ENCODE assay signal across 21 cellular contexts in the genomic region with DNA sequence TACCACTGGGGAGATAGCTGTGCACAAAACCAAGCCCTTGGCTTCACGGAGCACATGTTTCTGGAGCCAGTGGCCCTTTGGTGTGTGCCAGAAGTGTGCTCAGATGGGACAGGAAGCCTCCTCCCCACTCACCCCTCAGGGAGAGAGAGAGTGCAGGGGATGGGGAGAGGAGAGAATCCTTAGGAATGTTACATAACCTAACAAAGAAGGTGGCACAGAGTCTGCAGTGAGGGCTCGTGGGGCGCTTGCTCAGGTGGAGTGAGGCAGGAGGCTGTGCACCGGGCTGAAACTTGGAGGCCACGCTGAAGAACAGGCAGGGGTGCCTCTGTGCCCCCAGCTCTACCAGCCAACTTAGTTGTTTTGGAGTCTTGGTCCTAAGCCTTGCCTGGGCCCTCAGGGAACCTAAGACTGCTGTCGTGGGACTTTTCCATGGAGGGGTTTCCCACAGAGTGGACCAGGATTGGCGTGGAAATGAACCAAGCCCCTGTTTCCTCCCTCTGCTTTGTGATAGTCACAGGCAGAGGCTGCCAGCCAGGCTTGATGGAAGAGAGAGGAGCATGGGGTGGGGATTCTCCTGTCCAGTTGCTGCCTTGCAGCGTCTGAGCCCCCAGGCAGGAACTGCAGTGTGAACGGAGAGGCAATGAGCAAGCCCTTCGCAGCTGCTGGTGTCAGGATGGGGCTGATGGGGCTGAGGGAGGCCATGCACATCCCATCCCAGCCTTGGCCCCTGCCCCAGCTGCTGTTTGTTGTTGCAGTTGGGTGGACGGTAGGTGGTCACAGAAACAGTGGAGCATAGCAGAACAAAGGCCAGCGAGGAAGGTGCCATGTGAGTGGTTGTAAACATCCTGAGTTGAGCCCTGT. TPM values are rescaled to one million over a fixed set of nuclear protein-coding genes. Genes with fewer than 3 reads are reported as not detected.
DNase-seq lines count a peak whose midpoint lies in the region; ATAC-seq and TF ChIP-seq lines count a peak whose summit lies in the region.
"Had no signal": no experiment of that assay in that cellular context is flagged by ENCODE, and none has a peak within 500 bp of the region (broad histone marks: within the 10 kb centered on the region; RNA-seq: fewer than 3 reads in every experiment).

No MANE protein-coding gene starts in this region.

- H3F3A ChIP-seq in GM23248 (ENCODE audit: insufficient read depth): peaks cover 15% of the 10 kb centered on the region

- H3K36me3 ChIP-seq in GM23248 (ENCODE audit: low read depth) (peaks cover 12% of the 10 kb centered on the region; the same call in 1 of the 2 replicates), endodermal cell (ENCODE audit: control insufficient read depth, insufficient read depth, low read length) (peaks cover 77% of the 10 kb centered on the region), trophoblast cell (ENCODE audit: control insufficient read depth in 1 of 2, insufficient read depth in 2 of 2, low read length in 2 of 2) (peaks cover 22 to 23% of the 10 kb centered on the region in 2 experiments)
- H3K36me3 ChIP-seq: neural progenitor cell had no signal

- H3K9me3 ChIP-seq in GM23248 (ENCODE audit: low read depth): no peaks in the 10 kb centered on the region
- no peaks in the 10 kb centered on the region for H3K9me3 ChIP-seq in endodermal cell (ENCODE audit: control insufficient read depth, low read length)
- no peaks in the 10 kb centered on the region for H3K9me3 ChIP-seq in trophoblast cell (ENCODE audit: insufficient read depth, low read depth, low read length)
- H3K9me3 ChIP-seq: heart left ventricle, left lung, Peyer's patch, thyroid gland had no signal

- peak overlapping the region; percentile 1 for H3K14ac ChIP-seq in trophoblast cell (ENCODE audit: low read length)

- no peaks in the 10 kb centered on the region for H3K9me3 Mint-ChIP-seq in endodermal cell
- no peaks in the 10 kb centered on the region for H3K9me3 Mint-ChIP-seq in activated CD4-positive, alpha-beta T cell treated with anti-CD3 and anti-CD28 coated beads, Interleukin-2, amount 10 ng/mL, durations not matched to agents 24 days and 14 days
- H3K9me3 Mint-ChIP-seq in activated CD8-positive, alpha-beta T cell treated with anti-CD3 and anti-CD28 coated beads, Interleukin-2, amount 10 ng/mL, durations not matched to agents 7 days and 5 days (ENCODE audit: insufficient read depth): no peaks in the 10 kb centered on the region
- H3K9me3 Mint-ChIP-seq: CD8-positive, alpha-beta memory T cell; dendritic cell treated with granulocyte-macrophage colony-stimulating factor and Interleukin-4, amounts not matched to agents 40 ng/mL and 50 ng/mL, for 4 days; neural progenitor cell; stimulated activated naive B cell treated with anti-CD40 and anti-IgM and Interleukin-4, amounts not matched to agents 10 μg/mL and 1 μg/mL and 100 μg/mL, for 72 hours had no signal

- no peak overlapping the region for H3K23ac ChIP-seq in trophoblast cell (ENCODE audit: low read length)

- peak overlapping the region; percentile 9 for H2BK12ac ChIP-seq in trophoblast cell (ENCODE audit: low read length)

- H3K4ac ChIP-seq in trophoblast cell (ENCODE audit: low read depth, low read length): peak overlapping the region; percentile 18

- H3K4me1 ChIP-seq in GM23248 (ENCODE audit: insufficient read depth) (peaks cover 25% of the 10 kb centered on the region), endodermal cell (ENCODE audit: control insufficient read depth, insufficient read depth, low read length) (peaks cover 30% of the 10 kb centered on the region), trophoblast cell (ENCODE audit: control insufficient read depth in 1 of 2, insufficient read depth in 2 of 2, low read length in 2 of 2) (peaks cover 62 to 72% of the 10 kb centered on the region in 2 experiments)

- H4K8ac ChIP-seq in trophoblast cell (ENCODE audit: low read depth, low read length): peak overlapping the region; percentile 33

- no peaks in the 10 kb centered on the region for H3K27me3 ChIP-seq in GM23248 (replicated peaks; ENCODE audit: insufficient read depth)
- H3K27me3 ChIP-seq in endodermal cell (ENCODE audit: control insufficient read depth, insufficient read depth, low read length, poor library complexity, severe bottlenecking): no peaks in the 10 kb centered on the region
- H3K27me3 ChIP-seq in trophoblast cell (ENCODE audit: insufficient read depth, low read length): no peaks in the 10 kb centered on the region
- H3K27me3 ChIP-seq: heart left ventricle, left lung, neural progenitor cell, Peyer's patch, thyroid gland had no signal

- ATAC-seq in activated CD8-positive, alpha-beta T cell treated with anti-CD3 and anti-CD28 coated beads, Interleukin-2, amount 10 ng/mL, durations not matched to agents 7 days and 5 days: no peak
- ATAC-seq: stimulated activated naive B cell treated with anti-CD40 and anti-IgM and Interleukin-4, amounts not matched to agents 10 μg/mL and 1 μg/mL and 100 μg/mL, for 72 hours had no signal

- H3K27ac Mint-ChIP-seq in endodermal cell: peak overlapping the region; percentile 97
- no peak overlapping the region for H3K27ac Mint-ChIP-seq in activated CD4-positive, alpha-beta T cell treated with anti-CD3 and anti-CD28 coated beads, Interleukin-2, amount 10 ng/mL, durations not matched to agents 24 days and 14 days
- H3K27ac Mint-ChIP-seq in activated CD8-positive, alpha-beta T cell treated with anti-CD3 and anti-CD28 coated beads, Interleukin-2, amount 10 ng/mL, durations not matched to agents 7 days and 5 days: no peak overlapping the region
- H3K27ac Mint-ChIP-seq: dendritic cell treated with granulocyte-macrophage colony-stimulating factor and Interleukin-4, amounts not matched to agents 40 ng/mL and 50 ng/mL, for 4 days; neural progenitor cell; stimulated activated naive B cell treated with anti-CD40 and anti-IgM and Interleukin-4, amounts not matched to agents 10 μg/mL and 1 μg/mL and 100 μg/mL, for 72 hours had no signal

- no peak for TF ChIP-seq RAD21 in Ishikawa (IDR thresholded peaks at IDR 0.05; ENCODE audit: low read depth)

- peak overlapping the region; percentile 32 for H3K4me3 Mint-ChIP-seq in endodermal cell
- H3K4me3 Mint-ChIP-seq in activated CD4-positive, alpha-beta T cell treated with anti-CD3 and anti-CD28 coated beads, Interleukin-2, amount 10 ng/mL, durations not matched to agents 24 days and 14 days: no peak overlapping the region
- no peak overlapping the region for H3K4me3 Mint-ChIP-seq in activated CD8-positive, alpha-beta T cell treated with anti-CD3 and anti-CD28 coated beads, Interleukin-2, amount 10 ng/mL, durations not matched to agents 7 days and 5 days
- H3K4me3 Mint-ChIP-seq: CD8-positive, alpha-beta memory T cell; dendritic cell treated with granulocyte-macrophage colony-stimulating factor and Interleukin-4, amounts not matched to agents 40 ng/mL and 50 ng/mL, for 4 days; neural progenitor cell; stimulated activated naive B cell treated with anti-CD40 and anti-IgM and Interleukin-4, amounts not matched to agents 10 μg/mL and 1 μg/mL and 100 μg/mL, for 72 hours had no signal

- no peak overlapping the region for H4K12ac ChIP-seq in trophoblast cell (ENCODE audit: low read depth, low read length)

- H3K27me3 Mint-ChIP-seq in endodermal cell (ENCODE audit: insufficient read depth): no peaks in the 10 kb centered on the region
- no peaks in the 10 kb centered on the region for H3K27me3 Mint-ChIP-seq in activated CD4-positive, alpha-beta T cell treated with anti-CD3 and anti-CD28 coated beads, Interleukin-2, amount 10 ng/mL, durations not matched to agents 24 days and 14 days
- H3K27me3 Mint-ChIP-seq in activated CD8-positive, alpha-beta T cell treated with anti-CD3 and anti-CD28 coated beads, Interleukin-2, amount 10 ng/mL, durations not matched to agents 7 days and 5 days (ENCODE audit: low read depth): no peaks in the 10 kb centered on the region
- H3K27me3 Mint-ChIP-seq: CD8-positive, alpha-beta memory T cell; dendritic cell treated with granulocyte-macrophage colony-stimulating factor and Interleukin-4, amounts not matched to agents 40 ng/mL and 50 ng/mL, for 4 days; stimulated activated naive B cell treated with anti-CD40 and anti-IgM and Interleukin-4, amounts not matched to agents 10 μg/mL and 1 μg/mL and 100 μg/mL, for 72 hours had no signal

- H3K4me3 ChIP-seq in GM23248 (no peak overlapping the region), endodermal cell (ENCODE audit: low read length) (no peak overlapping the region), trophoblast cell (ENCODE audit: low read depth, low read length) (no peak overlapping the region)
- H3K4me3 ChIP-seq: heart left ventricle, left lung, neural progenitor cell, Peyer's patch, SK-N-MC, thyroid gland had no signal

- H3K9me2 ChIP-seq in GM23248 (ENCODE audit: insufficient read depth): no peaks in the 10 kb centered on the region

- DNase-seq in GM23248 (no peak), endodermal cell (peak; percentile 84), trophoblast cell (no peak), SIG-M5 treated with dmso at 0.1 percent for 504 hours (lab: John Stamatoyannopoulos, UW; ENCODE audit: unreplicated experiment) (no peak), SHP77 treated with DMSO at 0.1 percent for 48 hours (lab: John Stamatoyannopoulos, UW) (no peak)
- DNase-seq in activated CD4-positive, alpha-beta T cell treated with anti-CD3 and anti-CD28 coated beads, Interleukin-2, amount 10 ng/mL, durations not matched to agents 24 days and 14 days: no peak
- DNase-seq in activated CD8-positive, alpha-beta T cell treated with anti-CD3 and anti-CD28 coated beads, Interleukin-2, amount 10 ng/mL, durations not matched to agents 7 days and 5 days: no peak
- DNase-seq: CD8-positive, alpha-beta memory T cell; DND-41; NCI-H1417; small intestine; stimulated activated naive B cell treated with anti-CD40 and anti-IgM and Interleukin-4, amounts not matched to agents 10 μg/mL and 1 μg/mL and 100 μg/mL, for 72 hours had no signal

- peaks cover 44% of the 10 kb centered on the region for H3K4me1 Mint-ChIP-seq in endodermal cell
- H3K4me1 Mint-ChIP-seq in activated CD4-positive, alpha-beta T cell treated with anti-CD3 and anti-CD28 coated beads, Interleukin-2, amount 10 ng/mL, durations not matched to agents 24 days and 14 days: no peaks in the 10 kb centered on the region
- H3K4me1 Mint-ChIP-seq in activated CD8-positive, alpha-beta T cell treated with anti-CD3 and anti-CD28 coated beads, Interleukin-2, amount 10 ng/mL, durations not matched to agents 7 days and 5 days (ENCODE audit: low read depth): no peaks in the 10 kb centered on the region
- H3K4me1 Mint-ChIP-seq: CD8-positive, alpha-beta memory T cell had no signal

- peak overlapping the region; percentile 50 for H2BK5ac ChIP-seq in trophoblast cell (ENCODE audit: low read depth, low read length, poor library complexity)

- peak overlapping the region; percentile 5 for H3K4me2 ChIP-seq in GM23248 (ENCODE audit: unreplicated experiment)
- H3K4me2 ChIP-seq in trophoblast cell (ENCODE audit: low read length): peak overlapping the region; percentile 14

- TF ChIP-seq EP300 in Ishikawa (IDR thresholded peaks at IDR 0.05; ENCODE audit: borderline replicate concordance): no peak

- WGBS in GM23248 (ENCODE audit: low coverage in 1 of 2, low lambda C conversion rate in 2 of 2, missing lambda C conversion rate in 2 of 2), 2 experiments: 87 to 91% methylated on average over 12 of the region's 12 CpGs
- 83% methylated on average over 5 to 12 of the region's 12 CpGs for WGBS in endodermal cell (ENCODE audit: insufficient coverage in 1 of 2, insufficient read length in 1 of 2), 2 experiments
- no CpG with 5 or more reads among the region's 12 CpGs for WGBS in trophoblast cell (ENCODE audit: extremely low coverage, insufficient coverage, insufficient read length)

- no peak for TF ChIP-seq CTCF in endodermal cell (conservative IDR thresholded peaks at IDR 0.05)

- intact Hi-C loops in activated CD4-positive, alpha-beta T cell treated with anti-CD3 and anti-CD28 coated beads, Interleukin-2, amount 10 ng/mL, durations not matched to agents 24 days and 14 days (cut with micrococcal nuclease): no loop called here

- H3K18ac ChIP-seq in trophoblast cell (ENCODE audit: low read length): peak overlapping the region; percentile 44

- H2BK120ac ChIP-seq in trophoblast cell (ENCODE audit: insufficient read depth, low read length, poor library complexity): peak overlapping the region; percentile 30

- peaks cover 51% of the 10 kb centered on the region for H3K36me3 Mint-ChIP-seq in endodermal cell (ENCODE audit: low read depth)
- H3K36me3 Mint-ChIP-seq in activated CD4-positive, alpha-beta T cell treated with anti-CD3 and anti-CD28 coated beads, Interleukin-2, amount 10 ng/mL, durations not matched to agents 24 days and 14 days (ENCODE audit: low read depth): peaks cover 26% of the 10 kb centered on the region
- H3K36me3 Mint-ChIP-seq in activated CD8-positive, alpha-beta T cell treated with anti-CD3 and anti-CD28 coated beads, Interleukin-2, amount 10 ng/mL, durations not matched to agents 7 days and 5 days (ENCODE audit: low read depth): peaks cover 11% of the 10 kb centered on the region

- no peak overlapping the region for H3K9ac ChIP-seq in GM23248
- H3K9ac ChIP-seq in endodermal cell (ENCODE audit: extremely low read depth, low read length, poor library complexity, severe bottlenecking): peak overlapping the region; percentile 15
- H3K9ac ChIP-seq in trophoblast cell (ENCODE audit: low read length): peak overlapping the region; percentile 22
- H3K9ac ChIP-seq: neural progenitor cell had no signal

- in situ Hi-C loops in GM23248 (cut with MboI): no loop called here

- peak overlapping the region; percentile 75 for H4K91ac ChIP-seq in trophoblast cell (ENCODE audit: low read depth, low read length)

- POLR2A ChIA-PET in activated CD8-positive, alpha-beta T cell treated with anti-CD3 and anti-CD28 coated beads, Interleukin-2, amount 10 ng/mL, durations not matched to agents 7 days and 5 days (lab: Charles Lee): no interaction called here

- peaks cover 58% of the 10 kb centered on the region for H3K79me2 ChIP-seq in GM23248 (ENCODE audit: insufficient read depth)
- H3K79me2 ChIP-seq in trophoblast cell (ENCODE audit: control insufficient read depth, insufficient read depth, low read length, poor library complexity): peaks cover 16% of the 10 kb centered on the region

- H3K79me1 ChIP-seq in trophoblast cell (ENCODE audit: low read length): peaks cover 54% of the 10 kb centered on the region

- H2AFZ ChIP-seq in GM23248 (no peak overlapping the region), trophoblast cell (ENCODE audit: insufficient read depth, low read length, poor library complexity) (no peak overlapping the region)
- H2AFZ ChIP-seq: neural progenitor cell had no signal

- peak overlapping the region; percentile 40 for H2AK5ac ChIP-seq in trophoblast cell (ENCODE audit: low read length)

- CTCF ChIA-PET in activated CD8-positive, alpha-beta T cell treated with anti-CD3 and anti-CD28 coated beads, Interleukin-2, amount 10 ng/mL, durations not matched to agents 7 days and 5 days (lab: Charles Lee): no interaction called here

- H3K27ac ChIP-seq in GM23248 (no peak overlapping the region), endodermal cell (ENCODE audit: low read depth, low read length) (peak overlapping the region; percentile 6), trophoblast cell (ENCODE audit: low read depth, low read length) (peak overlapping the region; percentile 82)
- H3K27ac ChIP-seq: left lung, neural progenitor cell, Peyer's patch, SK-N-MC, VCaP had no signal

- H4K20me1 ChIP-seq in GM23248 (ENCODE audit: insufficient read depth): peaks cover 5% of the 10 kb centered on the region; the same call in 1 of the 2 replicates

RNA-seq across cellular contexts. Expression of gene PDIA5, which starts 32.7 kb away (rescaled TPM):
- 39.5 and 49.1 TPM in 2 replicates for total RNA-seq in GM23248 (2014; rRNA removed; shearing (Covaris generic))
- polyA plus RNA-seq in GM23248 (2016; fragmentation: Nextera tagmentation; extraction: Ambion mirVana): 57.3 and 60.2 TPM in 2 replicates
- 10 to 100 TPM; 57.5 to 68.3 TPM for total RNA-seq in endodermal cell
- polyA plus RNA-seq in endodermal cell (2013, experiment 1 of 2): 28.6 TPM
- polyA plus RNA-seq in endodermal cell (2013, experiment 2 of 2): 31.1 TPM
- 77.0 and 78.2 TPM in 2 replicates for polyA plus RNA-seq in trophoblast cell (2013)
- 25.6 and 29.4 TPM in 2 replicates for total RNA-seq in activated CD4-positive, alpha-beta T cell treated with anti-CD3 and anti-CD28 coated beads, Interleukin-2, amount 10 ng/mL, durations not matched to agents 24 days and 14 days
- total RNA-seq in activated CD8-positive, alpha-beta T cell treated with anti-CD3 and anti-CD28 coated beads, Interleukin-2, amount 10 ng/mL, durations not matched to agents 7 days and 5 days: 10 to 100 TPM in 1 of 2 experiments, 1 to 10 TPM in 1; 8.8 to 11.4 TPM
